14 cellular contexts compared by ENCODE assay signal in the genomic region with DNA sequence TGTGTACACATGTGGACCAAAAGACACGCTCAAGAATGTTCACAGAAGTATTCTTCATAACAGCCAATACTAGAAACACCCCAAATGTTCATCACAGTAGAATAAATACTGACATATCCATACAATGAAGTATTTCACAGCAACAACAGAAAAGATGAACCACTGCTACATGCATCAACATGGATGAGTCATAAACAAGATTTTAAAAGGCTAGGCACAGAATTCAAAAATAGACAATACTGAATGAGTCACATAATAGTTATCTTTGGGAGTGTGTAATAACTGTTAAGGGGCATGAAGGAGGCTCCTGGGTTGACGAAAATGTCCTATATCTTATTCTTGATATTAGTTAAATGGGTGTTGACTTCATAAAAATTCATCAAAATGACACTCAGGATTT. TPM values are rescaled to one million over a fixed set of nuclear protein-coding genes. Genes with fewer than 3 reads are reported as not detected.
DNase-seq lines count a peak whose midpoint lies in the region; ATAC-seq and TF ChIP-seq lines count a peak whose summit lies in the region.
"Had no signal": no experiment of that assay in that cellular context is flagged by ENCODE, and none has a peak within 500 bp of the region (broad histone marks: within the 10 kb centered on the region; RNA-seq: fewer than 3 reads in every experiment).

No MANE protein-coding gene starts in this region.

- H3K4me1 ChIP-seq in transverse colon: peaks cover 0 to 4% (median 0%) of the 10 kb centered on the region in 4 donors
- H3K4me1 ChIP-seq: pancreas, upper lobe of right lung had no signal

- H3K4me3 ChIP-seq in AG09309 (ENCODE audit: control insufficient read depth, low read depth, low read length) (no peak overlapping the region), astrocyte of the spinal cord (ENCODE audit: low read depth, low read length) (no peak overlapping the region), transverse colon (no peak overlapping the region), MG63 (no peak overlapping the region)
- H3K4me3 ChIP-seq: pancreas, upper lobe of right lung had no signal

- TF ChIP-seq EP300 in transverse colon (IDR thresholded peaks at IDR 0.05; ENCODE audit: low read depth): no peak

- no peak for ATAC-seq in HG03354 (IDR thresholded peaks at IDR 0.05; ENCODE audit: poor library complexity, severe bottlenecking, unreplicated experiment)
- ATAC-seq: pancreas, T-cell, upper lobe of right lung had no signal

- no peaks in the 10 kb centered on the region for H3K36me3 ChIP-seq in transverse colon
- H3K36me3 ChIP-seq in MG63: peaks cover 9% of the 10 kb centered on the region
- H3K36me3 ChIP-seq: upper lobe of right lung had no signal

- DNase-seq in AG09309 (ENCODE audit: low read depth): peak; percentile 24
- DNase-seq in HS-27A (ENCODE audit: low read depth): peak; percentile 31
- peak; percentile 70 for DNase-seq in astrocyte of the spinal cord (ENCODE audit: low read depth, low spot score)
- peak; percentile 53 for DNase-seq in kidney tubule cell (ENCODE audit: low spot score)
- DNase-seq in HuH-7 (ENCODE audit: low spot score): no peak
- no peak for DNase-seq in transverse colon
- no peak for DNase-seq in MG63
- DNase-seq: activated naive CD8-positive, alpha-beta T cell treated with anti-CD3 and anti-CD28 coated beads, Interleukin-2, amount 10 ng/mL, durations not matched to agents 7 days and 5 days; CD4-positive, alpha-beta T cell; NCI-H446 treated with DMSO at 0.1 percent for 48 hours; pancreas; T-cell; upper lobe of right lung had no signal

- H3K27me3 ChIP-seq in transverse colon (no peaks in the 10 kb centered on the region), MG63 (no peaks in the 10 kb centered on the region)
- H3K27me3 ChIP-seq: pancreas, upper lobe of right lung had no signal

- no peak for TF ChIP-seq POLR2A in transverse colon (IDR thresholded peaks at IDR 0.05)

- in situ Hi-C loops in astrocyte of the spinal cord (cut with HindIII; ENCODE audit: low sequenced_read_pairs): no loop called here
- in situ Hi-C loops in transverse colon (cut with MboI; ENCODE audit: low pct_ligation_motif_present in 1 of 4, low pct_unique_long_range_greater_than_20kb in 1 of 4, low sequenced_read_pairs in 3 of 4): no loop called here

- WGBS in transverse colon (ENCODE audit: low coverage in 1 of 2), 2 donors: 75 to 93% methylated on average over 2 of the region's 2 CpGs

- intact Hi-C loops in transverse colon (cut with DNase I; ENCODE audit: low total_unique reads): no loop called here

- H3K27ac ChIP-seq in transverse colon: no peak overlapping the region
- H3K27ac ChIP-seq: pancreas, upper lobe of right lung had no signal

- TF ChIP-seq CTCF in AG09309 (IDR thresholded peaks at IDR 0.05; ENCODE audit: control insufficient read depth, insufficient read depth, low read depth, low read length, missing control alignments): no peak
- no peak for TF ChIP-seq CTCF in astrocyte of the spinal cord (IDR thresholded peaks at IDR 0.05; ENCODE audit: low read depth, low read length)
- no peak for TF ChIP-seq CTCF in transverse colon (IDR thresholded peaks at IDR 0.05)

- H3K9me3 ChIP-seq in transverse colon: no peaks in the 10 kb centered on the region
- no peaks in the 10 kb centered on the region for H3K9me3 ChIP-seq in MG63
- H3K9me3 ChIP-seq: pancreas, upper lobe of right lung had no signal

RNA-seq across cellular contexts. Expression of gene CLOCK, which starts 43.5 kb away (rescaled TPM):
- total RNA-seq in transverse colon: 10 to 100 TPM in 3 of 4 donors, 1 to 10 TPM in 1; 6.7 to 19.7 (median 16.9) TPM
- total RNA-seq in MG63 (2014; rRNA removed; shearing (Covaris generic); ENCODE audit: low replicate concordance): 8.1 and 21.4 TPM in 2 replicates

Comparison
In these comparisons a context has a peak if more than half of its experiments do, and no peak if none do; other contexts are left out.
1. DNase-seq: peak in AG09309 (single experiment), HS-27A (single experiment), astrocyte of the spinal cord (single experiment) and kidney tubule cell (single experiment); none in HuH-7 (single experiment), transverse colon (single experiment) and MG63 (single experiment).